22 cellular contexts compared by ENCODE assay signal in genomic region chr7:153217032-153217431, GRCh38.
"Had no signal": no experiment of that assay in that cellular context is flagged by ENCODE, and none has a peak within 500 bp of the region (broad histone marks: within the 10 kb centered on the region; RNA-seq: fewer than 3 reads in every experiment).

No MANE protein-coding gene starts in this region.

- H3K36me3 ChIP-seq: MG63 had no signal

- H3K4me2 ChIP-seq: SK-N-SH had no signal

- ATAC-seq: Panc1, T-cell had no signal

- H3K27me3 ChIP-seq: MG63 had no signal

- H3K9ac ChIP-seq: SK-N-SH had no signal

- DNase-seq: Karpas-422, KG1, MG63, NCI-H1092, NCI-H1105 treated with DMSO at 0.1 percent for 48 hours, NCI-H1417 treated with DMSO at 0.1 percent for 48 hours, NCI-H146, NCI-H1694 treated with DMSO at 0.1 percent for 48 hours, NCI-H1930, NCI-H2081, NCI-H2107, NCI-H226, NCI-H524 treated with DMSO at 0.1 percent for 48 hours, NCI-H82, SHP77, SK-N-SH, SW 1271, T-cell had no signal

- H3K27ac ChIP-seq: HL-60, RWPE1 had no signal

- FAIRE-seq: HTR-8/SVneo had no signal

- H3K4me3 ChIP-seq: MG63 had no signal

- H3K9me3 ChIP-seq: MG63 had no signal
